13 cellular contexts compared by ENCODE assay signal in genomic region chr22:44659140-44659539, GRCh38. TPM values are rescaled to one million over a fixed set of nuclear protein-coding genes. Genes with fewer than 3 reads are reported as not detected.
DNase-seq lines count a peak whose midpoint lies in the region; ATAC-seq and TF ChIP-seq lines count a peak whose summit lies in the region.
"Had no signal": no experiment of that assay in that cellular context is flagged by ENCODE, and none has a peak within 500 bp of the region (broad histone marks: within the 10 kb centered on the region; RNA-seq: fewer than 3 reads in every experiment).

No MANE protein-coding gene starts in this region.

- H2BK15ac ChIP-seq in neuronal stem cell (ENCODE audit: low read length) = peak overlapping the region; percentile 98

- no peaks in the 10 kb centered on the region for H3F3A ChIP-seq in MM.1S (ENCODE audit: insufficient read depth, low read length)

- peak overlapping the region; percentile 99 for H2BK12ac ChIP-seq in neuronal stem cell (ENCODE audit: low read length)

- intact Hi-C loops in naive thymus-derived CD4-positive, alpha-beta T cell (cut with micrococcal nuclease) = no loop called here

- POLR2A ChIA-PET in naive thymus-derived CD4-positive, alpha-beta T cell (lab: Charles Lee) = no interaction called here

- H2BK120ac ChIP-seq in neuronal stem cell (ENCODE audit: low read depth, low read length) = peak overlapping the region; percentile 97

- no peak for TF ChIP-seq POLR2A in Peyer's patch (IDR thresholded peaks at IDR 0.05)

- peak overlapping the region; percentile 77 for H3K23ac ChIP-seq in neuronal stem cell (ENCODE audit: low read depth, low read length, poor library complexity)

- no peak overlapping the region for H4K8ac ChIP-seq in neuronal stem cell (ENCODE audit: low read depth, low read length)

- H3K36me3 ChIP-seq in Peyer's patch (no peaks in the 10 kb centered on the region), neuronal stem cell (replicated peaks in 1 of 2; ENCODE audit: control insufficient read depth in 2 of 2, insufficient read depth in 2 of 2, low read length in 2 of 2) (no peaks in the 10 kb centered on the region), MM.1S (replicated peaks; ENCODE audit: insufficient read depth, low read length) (no peaks in the 10 kb centered on the region)
- H3K36me3 ChIP-seq in naive thymus-derived CD4-positive, alpha-beta T cell (ENCODE audit: control insufficient read depth in 2 of 3, insufficient read depth in 3 of 3, low read length in 3 of 3) = no peaks in the 10 kb centered on the region
- H3K36me3 ChIP-seq: neutrophil, upper lobe of right lung had no signal

- peak overlapping the region; percentile 96 for H2AK5ac ChIP-seq in neuronal stem cell (ENCODE audit: low read depth, low read length)

- H3K9ac ChIP-seq in neuronal stem cell (ENCODE audit: low read depth, low read length, poor library complexity) (peak overlapping the region; percentile 84), MM.1S (ENCODE audit: low read length) (no peak overlapping the region)

- WGBS in neuronal stem cell (ENCODE audit: extremely low coverage in 2 of 2, insufficient read length in 2 of 2, insufficient replicate concordance in 1 of 2), 2 donors = no CpG with 5 or more reads among the region's 6 CpGs

- no peak for ATAC-seq in naive thymus-derived CD4-positive, alpha-beta T cell
- ATAC-seq: activated CD4-positive, alpha-beta T cell treated with anti-CD3 and anti-CD28 coated beads for 36 hours; effector memory CD8-positive, alpha-beta T cell had no signal

- H3K4me2 ChIP-seq in neuronal stem cell (ENCODE audit: insufficient read depth, low read length, poor library complexity, severe bottlenecking) (no peak overlapping the region), MM.1S (ENCODE audit: low read depth, low read length) (no peak overlapping the region)

- CTCF ChIA-PET in naive thymus-derived CD4-positive, alpha-beta T cell (lab: Charles Lee) = no interaction called here

- H3K36me3 Mint-ChIP-seq in activated T-cell treated with anti-CD3 and anti-CD28 coated beads, Interleukin-2, amount 50 U/mL, for 24 hours (ENCODE audit: low read depth) = no peaks in the 10 kb centered on the region
- peaks cover 0 to 2% (median 0%) of the 10 kb centered on the region in 5 donors for H3K36me3 Mint-ChIP-seq in naive thymus-derived CD4-positive, alpha-beta T cell

- H3K9me3 ChIP-seq in Peyer's patch (no peaks in the 10 kb centered on the region), neuronal stem cell (replicated peaks in 1 of 2; ENCODE audit: control insufficient read depth in 2 of 2, insufficient read depth in 1 of 2, low read depth in 1 of 2, low read length in 2 of 2) (peaks cover 0 to 3% of the 10 kb centered on the region in 2 donors), MM.1S (replicated peaks; ENCODE audit: insufficient read depth, low read length) (no peaks in the 10 kb centered on the region)
- H3K9me3 ChIP-seq in naive thymus-derived CD4-positive, alpha-beta T cell (ENCODE audit: control insufficient read depth in 2 of 3, low read length in 3 of 3) = peaks cover 0 to 4% (median 0%) of the 10 kb centered on the region in 3 experiments
- H3K9me3 ChIP-seq: neutrophil, upper lobe of right lung had no signal

- H3K4me3 ChIP-seq in Peyer's patch (no peak overlapping the region), neuronal stem cell (ENCODE audit: low read length in 2 of 2) (peak overlapping the region in 1 of 2 donors; percentile 5), MM.1S (ENCODE audit: low read length) (no peak overlapping the region)
- no peak overlapping the region for H3K4me3 ChIP-seq in naive thymus-derived CD4-positive, alpha-beta T cell (ENCODE audit: low read length)
- H3K4me3 ChIP-seq: upper lobe of right lung had no signal

- peak overlapping the region; percentile 99 for H3K4ac ChIP-seq in neuronal stem cell (ENCODE audit: low read length)

- peak overlapping the region; percentile 4 for H4K91ac ChIP-seq in neuronal stem cell (ENCODE audit: low read depth, low read length, poor library complexity)

- H3K27me3 ChIP-seq in Peyer's patch (no peaks in the 10 kb centered on the region), neuronal stem cell (ENCODE audit: control insufficient read depth in 3 of 3, insufficient read depth in 3 of 3, low read depth in 1 of 3, low read length in 3 of 3) (no peaks in the 10 kb centered on the region), MM.1S (replicated peaks; ENCODE audit: insufficient read depth, low read length) (peaks cover 72% of the 10 kb centered on the region)
- no peaks in the 10 kb centered on the region for H3K27me3 ChIP-seq in naive thymus-derived CD4-positive, alpha-beta T cell (ENCODE audit: control insufficient read depth in 2 of 2, insufficient read depth in 2 of 2, low read length in 2 of 2)

- peak overlapping the region; percentile 84 for H3K18ac ChIP-seq in neuronal stem cell (ENCODE audit: low read length)

- H3K27ac Mint-ChIP-seq in activated T-cell treated with anti-CD3 and anti-CD28 coated beads, Interleukin-2, amount 50 U/mL, for 24 hours = no peak overlapping the region
- H3K27ac Mint-ChIP-seq in naive thymus-derived CD4-positive, alpha-beta T cell = no peak overlapping the region
- H3K27ac Mint-ChIP-seq: activated CD4-positive, alpha-beta T cell treated with anti-CD3 and anti-CD28 coated beads for 36 hours; activated naive CD4-positive, alpha-beta T cell treated with anti-CD3 and anti-CD28 coated beads for 36 hours; effector memory CD8-positive, alpha-beta T cell had no signal

- H3K4me1 ChIP-seq in Peyer's patch (peaks cover 0 to 25% (median 4%) of the 10 kb centered on the region in 4 donors), neuronal stem cell (ENCODE audit: control insufficient read depth in 2 of 2, insufficient read depth in 1 of 2, low read depth in 1 of 2, low read length in 2 of 2) (peaks cover 8 to 26% of the 10 kb centered on the region in 2 donors), MM.1S (ENCODE audit: low read length) (no peaks in the 10 kb centered on the region)
- peaks cover 8 to 12% of the 10 kb centered on the region in 2 donors for H3K4me1 ChIP-seq in naive thymus-derived CD4-positive, alpha-beta T cell (ENCODE audit: control insufficient read depth in 2 of 2, insufficient read depth in 2 of 2, low read length in 2 of 2)

- peak overlapping the region in 3 of 4 donors; percentile 31 to 65 (median 60) for H3K27ac ChIP-seq in Peyer's patch
- peak overlapping the region; percentile 25 for H3K27ac ChIP-seq in neuronal stem cell (replicated peaks; ENCODE audit: low read length)
- no peak overlapping the region for H3K27ac ChIP-seq in naive thymus-derived CD4-positive, alpha-beta T cell (ENCODE audit: low read depth, low read length)
- H3K27ac ChIP-seq in MM.1S (ENCODE audit: low read length) = no peak overlapping the region
- H3K27ac ChIP-seq: neutrophil, upper lobe of right lung had no signal

- H4K20me1 ChIP-seq in MM.1S (ENCODE audit: insufficient read depth, low read length) = no peaks in the 10 kb centered on the region

- peaks cover 13% of the 10 kb centered on the region for H3K4me1 Mint-ChIP-seq in activated T-cell treated with anti-CD3 and anti-CD28 coated beads, Interleukin-2, amount 50 U/mL, for 24 hours (ENCODE audit: low read depth)
- peaks cover 9 to 18% (median 13%) of the 10 kb centered on the region in 7 donors for H3K4me1 Mint-ChIP-seq in naive thymus-derived CD4-positive, alpha-beta T cell

- H3K27me3 Mint-ChIP-seq in activated T-cell treated with anti-CD3 and anti-CD28 coated beads, Interleukin-2, amount 50 U/mL, for 24 hours = no peaks in the 10 kb centered on the region
- H3K27me3 Mint-ChIP-seq in naive thymus-derived CD4-positive, alpha-beta T cell = peaks cover 0 to 6% (median 0%) of the 10 kb centered on the region in 5 donors
- H3K27me3 Mint-ChIP-seq: activated CD4-positive, alpha-beta T cell treated with anti-CD3 and anti-CD28 coated beads for 36 hours; effector memory CD8-positive, alpha-beta T cell had no signal

- peak; percentile 75 for DNase-seq in AG08395 (ENCODE audit: low spot score)
- DNase-seq in Peyer's patch = no peak
- peak; percentile 51 for DNase-seq in globus pallidus (ENCODE audit: low spot score)
- no peak for DNase-seq in neuronal stem cell (ENCODE audit: low spot score)
- no peak for DNase-seq in activated T-cell treated with anti-CD3 and anti-CD28 coated beads, Interleukin-2, amount 50 U/mL, for 24 hours
- DNase-seq in naive thymus-derived CD4-positive, alpha-beta T cell = no peak
- DNase-seq in MM.1S = no peak
- DNase-seq in NCI-H1048 (lab: John Stamatoyannopoulos, UW) = no peak
- DNase-seq: activated CD4-positive, alpha-beta T cell treated with anti-CD3 and anti-CD28 coated beads for 36 hours; activated naive CD4-positive, alpha-beta T cell treated with anti-CD3 and anti-CD28 coated beads for 36 hours; effector memory CD8-positive, alpha-beta T cell had no signal

- peak overlapping the region; percentile 87 for H3K14ac ChIP-seq in neuronal stem cell (ENCODE audit: low read length)

- peaks cover 2% of the 10 kb centered on the region for H3K79me1 ChIP-seq in neuronal stem cell (ENCODE audit: low read depth, low read length)

- no peaks in the 10 kb centered on the region for H3K9me2 ChIP-seq in MM.1S (replicated peaks; ENCODE audit: insufficient read depth, low read length)

- H2AFZ ChIP-seq in neuronal stem cell (ENCODE audit: low read length) = peak overlapping the region; percentile 41
- H2AFZ ChIP-seq in MM.1S (ENCODE audit: low read length) = no peak overlapping the region

- no peaks in the 10 kb centered on the region for H3K9me3 Mint-ChIP-seq in activated T-cell treated with anti-CD3 and anti-CD28 coated beads, Interleukin-2, amount 50 U/mL, for 24 hours
- H3K9me3 Mint-ChIP-seq in naive thymus-derived CD4-positive, alpha-beta T cell = peaks cover 0 to 2% (median 0%) of the 10 kb centered on the region in 11 donors
- H3K9me3 Mint-ChIP-seq: effector memory CD8-positive, alpha-beta T cell had no signal

- H2BK5ac ChIP-seq in neuronal stem cell (ENCODE audit: low read length) = peak overlapping the region; percentile 97

- no peak overlapping the region for H3K4me3 Mint-ChIP-seq in activated T-cell treated with anti-CD3 and anti-CD28 coated beads, Interleukin-2, amount 50 U/mL, for 24 hours
- H3K4me3 Mint-ChIP-seq in naive thymus-derived CD4-positive, alpha-beta T cell = no peak overlapping the region
- H3K4me3 Mint-ChIP-seq: activated CD4-positive, alpha-beta T cell treated with anti-CD3 and anti-CD28 coated beads for 36 hours; activated naive CD4-positive, alpha-beta T cell treated with anti-CD3 and anti-CD28 coated beads for 36 hours; effector memory CD8-positive, alpha-beta T cell had no signal

- H3K79me2 ChIP-seq in MM.1S (ENCODE audit: low read length) = no peaks in the 10 kb centered on the region

- no peak for TF ChIP-seq CTCF in Peyer's patch (IDR thresholded peaks at IDR 0.05)
- TF ChIP-seq CTCF in MM.1S (IDR thresholded peaks at IDR 0.05; ENCODE audit: low read length) = no peak

RNA-seq across cellular contexts. Expression of gene PRR5, which starts 42.9 kb away (rescaled TPM):
- 10 to 100 TPM; 20.6 to 84.3 (median 51.0) TPM for total RNA-seq in Peyer's patch
- polyA plus RNA-seq in neuronal stem cell (2013, experiment 1 of 2) = 14.6 TPM
- polyA plus RNA-seq in neuronal stem cell (2013, experiment 2 of 2) = 14.4 TPM
- total RNA-seq in naive thymus-derived CD4-positive, alpha-beta T cell = 10 to 100 TPM; 19.6 to 49.1 (median 44.4) TPM
- 10 to 100 TPM; 19.6 to 29.6 TPM for polyA plus RNA-seq in naive thymus-derived CD4-positive, alpha-beta T cell

Comparison
In these comparisons a context has a peak if more than half of its experiments do, and no peak if none do; other contexts are left out.
1. DNase-seq: peak in AG08395 (single experiment) and globus pallidus (single experiment); none in Peyer's patch (0 of 3), neuronal stem cell (single experiment), activated T-cell treated with anti-CD3 and anti-CD28 coated beads, Interleukin-2, amount 50 U/mL, for 24 hours (single experiment), naive thymus-derived CD4-positive, alpha-beta T cell (0 of 9), MM.1S (single experiment) and NCI-H1048 (single experiment).
2. H3K27ac ChIP-seq: peak in Peyer's patch (3 of 4) and neuronal stem cell (single experiment); none in naive thymus-derived CD4-positive, alpha-beta T cell (single experiment) and MM.1S (single experiment).